ENCODE assay signal across 9 cellular contexts in genomic region chr6:29649701-29650673, GRCh38. TPM values are rescaled to one million over a fixed set of nuclear protein-coding genes. Genes with fewer than 3 reads are reported as not detected.
DNase-seq lines count a peak whose midpoint lies in the region; ATAC-seq, FAIRE-seq and TF ChIP-seq lines count a peak whose summit lies in the region.
"Had no signal": no experiment of that assay in that cellular context is flagged by ENCODE, and none has a peak within 500 bp of the region (broad histone marks: within the 10 kb centered on the region; RNA-seq: fewer than 3 reads in every experiment).

No MANE protein-coding gene starts in this region.

- POLR2A ChIA-PET in AG04449 (lab: Yijun Ruan, JAX): interaction anchor here (1.0 kb wide), 2 partner anchors 16 to 23 kb away, joined by 4 to 7 read pairs; partner anchors contain the start of gene GABBR1

- peak overlapping the region; percentile 84 for H3K27ac ChIP-seq in VCaP

- peak overlapping the region; percentile 95 to 100 (median 99) for H3K27ac Mint-ChIP-seq in immature natural killer cell

- H3K36me3 ChIP-seq in bronchial epithelial cell (ENCODE audit: control insufficient read depth, insufficient read depth, low read length): no peaks in the 10 kb centered on the region

- FAIRE-seq in bronchial epithelial cell (lab: Jason Lieb, UNC): peak; percentile 84

- peak; percentile 69 for DNase-seq in AG04449 (ENCODE audit: low read depth, low spot score)
- peak; percentile 98 for DNase-seq in NCI-H2171 treated with DMSO at 0.1 percent for 48 hours (lab: John Stamatoyannopoulos, UW)
- DNase-seq in bronchial epithelial cell (ENCODE audit: low read depth): peak; percentile 94
- DNase-seq in immature natural killer cell: peak; percentile 97 to 98 (median 97)
- DNase-seq in smooth muscle cell of the brain vasculature (ENCODE audit: low read depth, low spot score): peak; percentile 92

- CTCF ChIA-PET in AG04449 (lab: Yijun Ruan, JAX): interaction anchor here (0.6 to 34.7 kb wide), 25 partner anchors 6 to 1517 kb away, joined by 3 to 692 read pairs (median 5); partner anchors contain the start of genes GABBR1, MOG and PPP1R11

- H3K4me3 ChIP-seq in AG04449 (ENCODE audit: low read depth, low read length): peak overlapping the region; percentile 59
- H3K4me3 ChIP-seq in bronchial epithelial cell (ENCODE audit: low read depth, low read length): peak overlapping the region; percentile 54

- TF ChIP-seq CTCF in AG04449 (IDR thresholded peaks at IDR 0.05; ENCODE audit: insufficient read depth, low read length, missing control alignments) (peak; percentile 88), VCaP (conservative IDR thresholded peaks at IDR 0.05) (peak; percentile 99), bronchial epithelial cell (IDR thresholded peaks at IDR 0.05; ENCODE audit: insufficient read depth, low read length, severe bottlenecking) (peak; percentile 85)

- peak overlapping the region; percentile 92 to 99 (median 98) for H3K4me3 Mint-ChIP-seq in immature natural killer cell

- H3K9me3 Mint-ChIP-seq in immature natural killer cell: no peaks in the 10 kb centered on the region

- no peaks in the 10 kb centered on the region for H3K36me3 Mint-ChIP-seq in immature natural killer cell

- H3K27me3 Mint-ChIP-seq in immature natural killer cell (ENCODE audit: low read depth in 3 of 3): peaks cover 4 to 7% (median 7%) of the 10 kb centered on the region in 3 donors

- H3K27me3 ChIP-seq in bronchial epithelial cell (ENCODE audit: control insufficient read depth, insufficient read depth, low read length): no peaks in the 10 kb centered on the region

- ATAC-seq in GM18868 (IDR thresholded peaks at IDR 0.05; ENCODE audit: unreplicated experiment): peak; percentile 96
- ATAC-seq in HG03108 (IDR thresholded peaks at IDR 0.05; ENCODE audit: unreplicated experiment): peak; percentile 97

- peaks cover 10 to 12% of the 10 kb centered on the region in 2 donors for H3K4me1 Mint-ChIP-seq in immature natural killer cell

RNA-seq across cellular contexts. Expression of gene MOG, which starts 6.9 kb away (rescaled TPM):
- total RNA-seq in bronchial epithelial cell: not detected in 2 replicates
- polyA plus RNA-seq in immature natural killer cell: not detected
- total RNA-seq: T-helper 1 cell treated with Interleukin-12 subunit alpha and Interleukin-12 subunit beta and Interleukin-4 antibody, amounts not matched to agents 30 ng/mL and 1 ng/mL, for 36 hours had no signal

RNA-seq across cellular contexts. Expression of gene GABBR1, which starts 17.0 kb away (rescaled TPM):
- 6.3 and 11.1 TPM in 2 replicates for total RNA-seq in bronchial epithelial cell
- not detected for polyA plus RNA-seq in immature natural killer cell

RNA-seq across cellular contexts. Expression of gene ZFP57, which starts 31.0 kb away (rescaled TPM):
- 0.90 and 1.6 TPM in 2 replicates for total RNA-seq in bronchial epithelial cell
- 1 to 10 TPM in 2 of 3 donors, not detected in 1; 5.2 to 9.0 TPM for polyA plus RNA-seq in immature natural killer cell

Comparison
In these comparisons a context has a peak if more than half of its experiments do, and no peak if none do; other contexts are left out.
1. Peak in every context shown above with its lines: DNase-seq, ATAC-seq, H3K4me3 ChIP-seq and H3K27ac ChIP-seq.